12 cellular contexts compared by ENCODE assay signal in the genomic region with DNA sequence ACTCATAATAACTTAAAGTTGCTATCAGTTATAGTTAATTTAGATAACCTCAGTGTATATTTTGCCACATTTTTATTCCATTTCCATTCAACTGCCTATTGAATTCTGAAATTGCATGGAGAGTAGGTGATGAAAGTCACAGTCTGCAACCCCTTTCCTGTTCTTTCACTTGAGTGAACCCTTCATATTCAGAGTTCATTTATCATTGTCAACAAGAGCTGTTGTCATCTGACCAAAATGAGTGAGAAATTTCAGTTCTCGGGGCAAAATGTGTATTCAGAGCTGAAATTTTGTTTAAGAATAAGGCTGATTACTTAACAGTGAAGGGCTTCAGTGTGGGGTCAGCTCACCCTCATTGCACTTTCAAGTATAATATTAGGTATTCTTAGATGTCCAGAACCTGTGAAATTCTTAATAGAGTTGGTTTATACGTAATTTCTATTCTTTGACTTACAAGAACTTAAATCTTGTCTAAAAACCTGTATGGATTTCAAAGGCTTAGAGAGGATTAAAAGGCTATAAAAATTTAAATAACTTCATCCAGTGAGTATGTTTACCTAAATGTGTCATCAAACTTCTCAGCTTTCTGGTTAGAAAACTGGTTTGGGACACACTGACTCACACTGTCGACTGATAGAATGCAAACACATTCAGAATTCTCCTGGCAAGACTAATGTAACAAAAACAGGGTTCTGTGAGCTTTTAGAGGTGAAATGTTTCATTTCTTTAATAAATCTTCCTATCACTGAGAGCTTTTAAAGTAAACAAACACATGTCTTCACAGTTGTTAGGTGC.
DNase-seq lines count a peak whose midpoint lies in the region; ATAC-seq and TF ChIP-seq lines count a peak whose summit lies in the region.
"Had no signal": no experiment of that assay in that cellular context is flagged by ENCODE, and none has a peak within 500 bp of the region (broad histone marks: within the 10 kb centered on the region; RNA-seq: fewer than 3 reads in every experiment).

No MANE protein-coding gene starts in this region.

- H3K9me3 Mint-ChIP-seq in MCF 10A (ENCODE audit: unreplicated experiment) (no peaks in the 10 kb centered on the region), type B pancreatic cell (peaks cover 4% of the 10 kb centered on the region)

- H3K36me3 Mint-ChIP-seq in MCF 10A (ENCODE audit: insufficient read depth, unreplicated experiment) (peaks cover 5% of the 10 kb centered on the region), type B pancreatic cell (peaks cover 11% of the 10 kb centered on the region)

- POLR2A ChIA-PET in MCF 10A (lab: Yijun Ruan, JAX), result interaction anchor here (0.7 to 1.9 kb wide), 9 partner anchors 8 to 93 kb away, joined by 3 to 8 read pairs (median 5); no protein-coding TSS in a partner anchor

- TF ChIP-seq POLR2A in breast epithelium (IDR thresholded peaks at IDR 0.05), result no peak
- no peak for TF ChIP-seq POLR2A in Peyer's patch (IDR thresholded peaks at IDR 0.05)

- peaks cover 34% of the 10 kb centered on the region for H3K4me1 Mint-ChIP-seq in MCF 10A (ENCODE audit: insufficient read depth, unreplicated experiment)
- peaks cover 31% of the 10 kb centered on the region for H3K4me1 Mint-ChIP-seq in type B pancreatic cell (ENCODE audit: unreplicated experiment)

- H3K36me3 ChIP-seq in breast epithelium, result no peaks in the 10 kb centered on the region
- H3K36me3 ChIP-seq in thoracic aorta, result no peaks in the 10 kb centered on the region
- H3K36me3 ChIP-seq in Peyer's patch, result no peaks in the 10 kb centered on the region

- H3K27me3 ChIP-seq in breast epithelium (no peaks in the 10 kb centered on the region), thoracic aorta (replicated peaks; ENCODE audit: insufficient read depth) (no peaks in the 10 kb centered on the region), Peyer's patch (no peaks in the 10 kb centered on the region)

- H3K4me1 ChIP-seq in breast epithelium (no peaks in the 10 kb centered on the region), thoracic aorta (ENCODE audit: control insufficient read depth in 1 of 2, low read depth in 2 of 2) (peaks cover 4 to 12% of the 10 kb centered on the region in 2 donors), Peyer's patch (no peaks in the 10 kb centered on the region)

- intact Hi-C loops in MCF 10A (cut with micrococcal nuclease) (no loop called here), breast epithelium (cut with DNase I; ENCODE audit: low total_unique reads) (no loop called here)

- H3K4me3 Mint-ChIP-seq in MCF 10A (ENCODE audit: unreplicated experiment) (no peak overlapping the region), type B pancreatic cell (no peak overlapping the region)

- H3K27ac Mint-ChIP-seq in MCF 10A (ENCODE audit: low read depth, unreplicated experiment) (peak overlapping the region; percentile 61), type B pancreatic cell (no peak overlapping the region)
- H3K27ac Mint-ChIP-seq: activated naive CD4-positive, alpha-beta T cell treated with anti-CD3 and anti-CD28 coated beads, Interleukin-2, amount 50 U/mL, for 72 hours had no signal

- TF ChIP-seq CTCF in MCF 10A (IDR thresholded peaks at IDR 0.05; ENCODE audit: unreplicated experiment), result no peak
- no peak for TF ChIP-seq CTCF in breast epithelium (IDR thresholded peaks at IDR 0.05)
- TF ChIP-seq CTCF in thoracic aorta (IDR thresholded peaks at IDR 0.05), result no peak
- TF ChIP-seq CTCF in type B pancreatic cell (conservative IDR thresholded peaks at IDR 0.05), result no peak
- no peak for TF ChIP-seq CTCF in Peyer's patch (IDR thresholded peaks at IDR 0.05)

- ATAC-seq in thoracic aorta (ENCODE audit: insufficient number of reproducible peaks, low FRiP score, low read depth), result peak; percentile 91
- ATAC-seq: activated naive CD4-positive, alpha-beta T cell treated with anti-CD3 and anti-CD28 coated beads, Interleukin-2, amount 50 U/mL, for 72 hours; stimulated activated naive CD8-positive, alpha-beta T cell treated with anti-CD3 and anti-CD28 coated beads, Interleukin-15, Interleukin-2, amounts not matched to agents 100 U/mL and 50 U/mL, for 24 hours had no signal

- H3K4me3 ChIP-seq in breast epithelium (no peak overlapping the region), thoracic aorta (no peak overlapping the region), Peyer's patch (no peak overlapping the region)

- H3K9me3 ChIP-seq in breast epithelium (no peaks in the 10 kb centered on the region), thoracic aorta (no peaks in the 10 kb centered on the region), Peyer's patch (no peaks in the 10 kb centered on the region)

- peak overlapping the region in 1 of 2 donors; percentile 53 for H3K27ac ChIP-seq in breast epithelium
- peak overlapping the region in 1 of 2 donors; percentile 62 for H3K27ac ChIP-seq in thoracic aorta
- H3K27ac ChIP-seq in Peyer's patch, result no peak overlapping the region

- DNase-seq in MCF 10A (ENCODE audit: unreplicated experiment) (peak; percentile 53), breast epithelium (ENCODE audit: low spot score in 2 of 2) (no peak), astrocyte of the hippocampus (ENCODE audit: low read depth, low spot score) (peak; percentile 67), hepatic stellate cell (ENCODE audit: low spot score) (peak; percentile 12), thoracic aorta (ENCODE audit: low spot score) (no peak), type B pancreatic cell (ENCODE audit: extremely low spot score, unreplicated experiment) (no peak), Peyer's patch (no peak)
- no peak for DNase-seq in activated CD4-positive, alpha-beta T cell treated with anti-CD3 and anti-CD28 coated beads, Interleukin-2, amount 50 U/mL, for 48 hours
- DNase-seq: ACHN; DMS79; stimulated activated naive CD8-positive, alpha-beta T cell treated with anti-CD3 and anti-CD28 coated beads, Interleukin-15, Interleukin-2, amounts not matched to agents 100 U/mL and 50 U/mL, for 24 hours had no signal

- H3K27me3 Mint-ChIP-seq in MCF 10A (ENCODE audit: insufficient read depth, unreplicated experiment) (no peaks in the 10 kb centered on the region), type B pancreatic cell (no peaks in the 10 kb centered on the region)

- no TSS peak for BruUV-seq in MCF 10A (replicated peaks; lab: Mats Ljungman, UMichigan)

- CTCF ChIA-PET in MCF 10A (lab: Yijun Ruan, JAX), result no interaction called here

Comparison
In these comparisons a context has a peak if more than half of its experiments do, and no peak if none do; other contexts are left out.
1. DNase-seq: peak in MCF 10A (single experiment), astrocyte of the hippocampus (single experiment) and hepatic stellate cell (single experiment); none in breast epithelium (0 of 2), thoracic aorta (single experiment), activated CD4-positive, alpha-beta T cell treated with anti-CD3 and anti-CD28 coated beads, Interleukin-2, amount 50 U/mL, for 48 hours (0 of 2), type B pancreatic cell (single experiment) and Peyer's patch (0 of 3).